27 cellular contexts compared by ENCODE assay signal in the genomic region with DNA sequence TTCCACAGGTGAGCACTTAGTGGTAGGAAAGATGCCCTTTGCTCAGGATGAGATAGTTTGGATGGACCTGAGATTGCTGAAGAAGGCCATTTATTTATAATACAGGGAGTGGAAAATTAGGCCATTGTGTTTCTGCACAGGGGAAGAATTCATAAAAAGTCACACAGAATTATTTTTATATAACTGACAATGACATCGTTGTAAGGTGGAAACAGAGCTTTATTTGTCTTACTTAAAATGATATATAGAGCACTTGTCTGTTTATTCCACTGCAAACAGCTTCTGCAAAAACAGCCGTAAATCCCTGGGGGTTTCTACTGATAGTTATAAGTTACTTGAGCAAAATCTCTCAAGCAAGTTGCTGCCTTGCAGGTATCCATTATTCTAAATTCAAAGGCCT.
"Had no signal": no experiment of that assay in that cellular context is flagged by ENCODE, and none has a peak within 500 bp of the region (broad histone marks: within the 10 kb centered on the region; RNA-seq: fewer than 3 reads in every experiment).

No MANE protein-coding gene starts in this region.

- H2AFZ ChIP-seq: hepatocyte had no signal

- ATAC-seq: activated CD4-positive, CD25-positive, alpha-beta regulatory T cell treated with anti-CD3 and anti-CD28 coated beads, Interleukin-2, amount 50 U/mL, for 24 hours; gastrocnemius medialis; left colon; naive thymus-derived CD8-positive, alpha-beta T cell; pancreas; psoas muscle; stimulated activated effector memory CD8-positive, alpha-beta T cell treated with anti-CD3 and anti-CD28 coated beads, Interleukin-12 subunit alpha, Interleukin-12 subunit beta, amount 100 ng/mL, for 72 hours had no signal

- H3K4me2 ChIP-seq: hepatocyte had no signal

- H3K4me3 ChIP-seq: adrenal gland, ascending aorta, dorsolateral prefrontal cortex, gastrocnemius medialis, hepatocyte, pancreas, psoas muscle, sigmoid colon, thyroid gland had no signal

- H3K27ac ChIP-seq: adrenal gland, ascending aorta, brain microvascular endothelial cell, gastrocnemius medialis, hepatocyte, pancreas, psoas muscle, sigmoid colon, thyroid gland, VCaP had no signal

- H3K9me3 ChIP-seq: adrenal gland, ascending aorta, gastrocnemius medialis, pancreas, psoas muscle, sigmoid colon, thyroid gland had no signal

- H3K79me2 ChIP-seq: hepatocyte had no signal

- H3K27me3 ChIP-seq: adrenal gland, ascending aorta, brain microvascular endothelial cell, dorsolateral prefrontal cortex, gastrocnemius medialis, pancreas, sigmoid colon, thyroid gland had no signal

- H3K4me1 ChIP-seq: adrenal gland, ascending aorta, gastrocnemius medialis, pancreas, psoas muscle, sigmoid colon, thyroid gland had no signal

- DNase-seq: activated CD4-positive, alpha-beta T cell treated with anti-CD3 and anti-CD28 coated beads for 48 hours; activated CD4-positive, alpha-beta T cell treated with anti-CD3 and anti-CD28 coated beads, Interleukin-2, amount 50 U/mL, for 48 hours; activated CD8-positive, alpha-beta memory T cell treated with anti-CD3 and anti-CD28 coated beads for 24 hours; activated effector memory CD4-positive, alpha-beta T cell treated with Interleukin-2 at 50 U/mL for 16 hours; activated naive CD4-positive, alpha-beta T cell treated with Interleukin-2 at 50 U/mL for 16 hours; activated naive CD8-positive, alpha-beta T cell treated with anti-CD3 and anti-CD28 coated beads for 36 hours; adrenal gland; brain microvascular endothelial cell; dorsolateral prefrontal cortex; effector memory CD4-positive, alpha-beta T cell; gastrocnemius medialis; left colon; mammary epithelial cell; naive thymus-derived CD8-positive, alpha-beta T cell; nucleus accumbens; pancreas; psoas muscle; sigmoid colon; small intestine; stimulated activated CD4-positive, alpha-beta T cell treated with anti-CD3 and anti-CD28 coated beads, Interleukin-4, amount 100 ng/mL, for 24 hours; T-helper 9 cell; thyroid gland had no signal

- H3K36me3 ChIP-seq: adrenal gland, ascending aorta, brain microvascular endothelial cell, gastrocnemius medialis, pancreas, sigmoid colon, thyroid gland had no signal
